Comparison of ENCODE assay signal across 6 cellular contexts in genomic region chr17:4988168-4988567, GRCh38. TPM values are rescaled to one million over a fixed set of nuclear protein-coding genes. Genes with fewer than 3 reads are reported as not detected.
DNase-seq lines count a peak whose midpoint lies in the region; ATAC-seq and TF ChIP-seq lines count a peak whose summit lies in the region.

No MANE protein-coding gene starts in this region.

- no peaks in the 10 kb centered on the region for H3K27me3 ChIP-seq in dorsolateral prefrontal cortex
- H3K27me3 ChIP-seq in rectal smooth muscle tissue (ENCODE audit: control insufficient read depth, insufficient read depth, low read length): no peaks in the 10 kb centered on the region

- intact Hi-C loops in dorsolateral prefrontal cortex (cut with DNase I): loop anchor here (5.0 kb wide), 2 partner anchors 41 to 124 kb away; partner anchors contain the start of genes PFN1 (in 1 of the 2) and ZNF232 (in 1 of the 2)

- no peak for ATAC-seq in HG03521 (IDR thresholded peaks at IDR 0.05; ENCODE audit: unreplicated experiment)
- no peak for ATAC-seq in activated CD4-positive, CD25-positive, alpha-beta regulatory T cell treated with anti-CD3 and anti-CD28 coated beads, Interleukin-2, amount 50 U/mL, for 24 hours

- H3K27ac ChIP-seq in dorsolateral prefrontal cortex (peak overlapping the region; percentile 68 to 98 (median 93)), rectal smooth muscle tissue (ENCODE audit: low read depth, low read length) (peak overlapping the region; percentile 89)

- peak overlapping the region; percentile 78 for H3K4me3 ChIP-seq in Jurkat, Clone E6-1 (ENCODE audit: low read length)
- H3K4me3 ChIP-seq in dorsolateral prefrontal cortex (peak overlapping the region; percentile 64 to 100 (median 96)), rectal smooth muscle tissue (ENCODE audit: low read length) (peak overlapping the region; percentile 94)

- no peak for DNase-seq in Jurkat, Clone E6-1 (ENCODE audit: low read depth, low spot score)
- DNase-seq in dorsolateral prefrontal cortex: no peak
- DNase-seq in stimulated activated CD4-positive, alpha-beta T cell treated with anti-CD3 and anti-CD28 coated beads, Interleukin-12 subunit alpha, Interleukin-12 subunit beta, amount 100 ng/mL, for 4 hours: no peak

- peaks cover 7% of the 10 kb centered on the region for H3K4me1 ChIP-seq in rectal smooth muscle tissue (ENCODE audit: control insufficient read depth, insufficient read depth, low read length)

- TF ChIP-seq CTCF in dorsolateral prefrontal cortex (IDR thresholded peaks at IDR 0.05 in 54 of 56, conservative IDR thresholded peaks at IDR 0.05 in 2 of 56; ENCODE audit: low read depth in 1 of 56, partially characterized antibody in 56 of 56): no peak

- peak overlapping the region; percentile 93 for H3K9ac ChIP-seq in rectal smooth muscle tissue (ENCODE audit: low read length)

- no peaks in the 10 kb centered on the region for H3K36me3 ChIP-seq in rectal smooth muscle tissue (ENCODE audit: control insufficient read depth, insufficient read depth, low read length)

RNA-seq across cellular contexts. Expression of gene CAMTA2, which starts 0.7 kb away (rescaled TPM):
- 25.7 TPM for polyA plus RNA-seq in Jurkat, Clone E6-1 (2012; ENCODE audit: insufficient read depth, insufficient read length)
- 100 to 1,000 TPM in 118 of 120 experiments, 10 to 100 TPM in 2; 79.4 to 186 (median 143) TPM for total RNA-seq in dorsolateral prefrontal cortex

RNA-seq across cellular contexts. Expression of gene INCA1, which starts 9.2 kb away (rescaled TPM):
- 2.3 TPM for polyA plus RNA-seq in Jurkat, Clone E6-1 (2012; ENCODE audit: insufficient read depth, insufficient read length)
- 1 to 10 TPM in 104 of 120 experiments, under 1 TPM in 14, not detected in 2; 0.36 to 3.7 (median 2.0) TPM for total RNA-seq in dorsolateral prefrontal cortex

RNA-seq across cellular contexts. Expression of gene KIF1C, which starts 9.6 kb away (rescaled TPM):
- 23.6 TPM for polyA plus RNA-seq in Jurkat, Clone E6-1 (2012; ENCODE audit: insufficient read depth, insufficient read length)
- 100 to 1,000 TPM in 92 of 120 experiments, 10 to 100 TPM in 28; 62.4 to 504 (median 132) TPM for total RNA-seq in dorsolateral prefrontal cortex

RNA-seq across cellular contexts. Expression of gene SPAG7, which starts 20.6 kb away (rescaled TPM):
- 104 TPM for polyA plus RNA-seq in Jurkat, Clone E6-1 (2012; ENCODE audit: insufficient read depth, insufficient read length)
- total RNA-seq in dorsolateral prefrontal cortex: 10 to 100 TPM; 31.5 to 67.7 (median 51.4) TPM

RNA-seq across cellular contexts. Expression of gene ENO3, which starts 37.2 kb away (rescaled TPM):
- polyA plus RNA-seq in Jurkat, Clone E6-1 (2012; ENCODE audit: insufficient read depth, insufficient read length): 63.2 TPM
- total RNA-seq in dorsolateral prefrontal cortex: 10 to 100 TPM in 8 of 120 experiments, 1 to 10 TPM in 112; 1.4 to 20.7 (median 5.6) TPM
